26 cellular contexts compared by ENCODE assay signal in genomic region chr11:44205836-44206235, GRCh38.
"Had no signal": no experiment of that assay in that cellular context is flagged by ENCODE, and none has a peak within 500 bp of the region (broad histone marks: within the 10 kb centered on the region; RNA-seq: fewer than 3 reads in every experiment).

No MANE protein-coding gene starts in this region.

- H3K4me3 ChIP-seq: stomach, suprapubic skin, testis, thoracic aorta, thyroid gland, tibial artery, tibial nerve, transverse colon, upper lobe of left lung, upper lobe of right lung, uterus, vagina had no signal

- DNase-seq: stimulated activated CD4-positive, alpha-beta T cell treated with anti-CD3 and anti-CD28 coated beads, Interleukin-2, amount 100 ng/mL, for 48 hours; stimulated activated CD4-positive, alpha-beta T cell treated with anti-CD3 and anti-CD28 coated beads, Interleukin-4, amount 100 ng/mL, for 1 hour; stimulated activated CD4-positive, alpha-beta T cell treated with anti-CD3 and anti-CD28 coated beads, Interleukin-4, amount 100 ng/mL, for 24 hours; stimulated activated CD4-positive, alpha-beta T cell treated with anti-CD3 and anti-CD28 coated beads, Interleukin-4, amount 100 ng/mL, for 4 hours; stimulated activated CD8-positive, alpha-beta memory T cell treated with anti-CD3 and anti-CD28 coated beads, Interleukin-4, amount 100 ng/mL, for 48 hours; stimulated activated naive B cell treated with anti-CD40 and anti-IgM and Interleukin-4, amounts not matched to agents 10 μg/mL and 1 μg/mL and 100 μg/mL, for 72 hours; stimulated activated naive CD4-positive, alpha-beta T cell; stimulated activated naive CD4-positive, alpha-beta T cell treated with Interleukin-2 at 50 U/mL for 16 hours; stimulated activated naive CD8-positive, alpha-beta T cell treated with anti-CD3 and anti-CD28 coated beads, Interleukin-15, amount 100 ng/mL, for 72 hours; stimulated activated naive CD8-positive, alpha-beta T cell treated with anti-CD3 and anti-CD28 coated beads, Interleukin-15, Interleukin-2, amounts not matched to agents 100 U/mL and 50 U/mL, for 24 hours; stomach; substantia nigra; testis; thyroid gland; tibial artery; transverse colon; trophoblast cell; upper lobe of left lung; upper lobe of right lung; uterus had no signal

- H3K27ac ChIP-seq: stomach, suprapubic skin, testis, thoracic aorta, thyroid gland, tibial artery, tibial nerve, transverse colon, upper lobe of left lung, upper lobe of right lung, uterus, vagina had no signal

- H3K27me3 ChIP-seq: stomach, suprapubic skin, testis, thyroid gland, tibial artery, tibial nerve, transverse colon, upper lobe of left lung, upper lobe of right lung, uterus, vagina had no signal

- H3K9me3 ChIP-seq: stomach, suprapubic skin, testis, thoracic aorta, thyroid gland, tibial artery, tibial nerve, transverse colon, upper lobe of left lung, upper lobe of right lung, uterus, vagina had no signal

- ATAC-seq: stimulated activated effector memory CD8-positive, alpha-beta T cell treated with anti-CD3 and anti-CD28 coated beads, Interleukin-12 subunit alpha, Interleukin-12 subunit beta, amount 100 ng/mL, for 72 hours; stimulated activated memory B cell treated with anti-CD40 and anti-IgM and Interleukin-4, amounts not matched to agents 10 μg/mL and 1 μg/mL and 100 μg/mL, for 72 hours; stimulated activated naive B cell treated with anti-CD40 and anti-IgM and Interleukin-4, amounts not matched to agents 10 μg/mL and 1 μg/mL and 100 μg/mL, for 72 hours; stimulated activated naive CD8-positive, alpha-beta T cell treated with anti-CD3 and anti-CD28 coated beads, Interleukin-15, amount 100 ng/mL, for 72 hours; stimulated activated naive CD8-positive, alpha-beta T cell treated with anti-CD3 and anti-CD28 coated beads, Interleukin-15, Interleukin-2, amounts not matched to agents 100 U/mL and 50 U/mL, for 24 hours; upper lobe of right lung had no signal

- H3K36me3 ChIP-seq: thoracic aorta, thyroid gland, uterus had no signal

- H3K4me1 ChIP-seq: suprapubic skin, testis, thyroid gland, tibial artery, tibial nerve, transverse colon, upper lobe of left lung, upper lobe of right lung, uterus, vagina had no signal
